In the genomic region with DNA sequence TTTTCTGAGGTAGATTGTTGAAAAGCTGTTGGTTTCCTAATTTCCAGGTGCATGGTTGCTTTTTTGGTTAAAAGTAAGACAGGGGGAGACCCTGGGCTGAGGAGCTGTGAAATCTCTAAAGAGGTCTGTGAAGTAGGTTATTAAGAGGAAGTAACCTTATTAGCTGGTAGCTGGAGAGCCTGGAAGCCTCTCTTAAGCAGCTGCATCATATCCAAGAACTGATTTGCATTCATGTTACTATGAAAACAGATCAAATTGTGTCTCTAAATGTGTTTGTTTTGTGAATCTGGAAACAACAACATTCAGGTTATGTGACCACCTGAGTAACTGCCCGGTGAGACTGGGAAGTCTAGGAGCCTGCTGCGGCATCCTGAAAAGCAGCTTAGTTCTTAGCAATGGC, we compare ENCODE assay signal across 9 cellular contexts. TPM values are rescaled to one million over a fixed set of nuclear protein-coding genes. Genes with fewer than 3 reads are reported as not detected.
A peak's percentile ranks its signal among the peaks of the same experiment; 100 is the strongest.
DNase-seq lines count a peak whose midpoint lies in the region; ATAC-seq lines count a peak whose summit lies in the region.
"Had no signal": no experiment of that assay in that cellular context is flagged by ENCODE, and none has a peak within 500 bp of the region (broad histone marks: within the 10 kb centered on the region; RNA-seq: fewer than 3 reads in every experiment).

No MANE protein-coding gene starts in this region.

- H3K36me3 Mint-ChIP-seq in activated naive CD4-positive, alpha-beta T cell treated with anti-CD3 and anti-CD28 coated beads for 36 hours (ENCODE audit: low read depth) = no peaks in the 10 kb centered on the region

- H3K4me1 Mint-ChIP-seq in activated naive CD4-positive, alpha-beta T cell treated with anti-CD3 and anti-CD28 coated beads for 36 hours (ENCODE audit: low read depth) = peaks cover 8% of the 10 kb centered on the region

- H3K4me3 Mint-ChIP-seq in activated naive CD4-positive, alpha-beta T cell treated with anti-CD3 and anti-CD28 coated beads for 36 hours = no peak overlapping the region

- intact Hi-C loops in activated naive CD4-positive, alpha-beta T cell treated with anti-CD3 and anti-CD28 coated beads for 36 hours (cut with micrococcal nuclease) = no loop called here

- H3K27me3 Mint-ChIP-seq in activated naive CD4-positive, alpha-beta T cell treated with anti-CD3 and anti-CD28 coated beads for 36 hours (ENCODE audit: low read depth) = no peaks in the 10 kb centered on the region

- ATAC-seq in GM18519 (IDR thresholded peaks at IDR 0.05; ENCODE audit: low FRiP score, unreplicated experiment) (peak; percentile 86), GM21576 (IDR thresholded peaks at IDR 0.05; ENCODE audit: unreplicated experiment) (peak; percentile 81), HG03469 (IDR thresholded peaks at IDR 0.05; ENCODE audit: unreplicated experiment) (peak; percentile 86)

- H3K27ac Mint-ChIP-seq in activated naive CD4-positive, alpha-beta T cell treated with anti-CD3 and anti-CD28 coated beads for 36 hours = no peak overlapping the region

- no peaks in the 10 kb centered on the region for H3K9me3 Mint-ChIP-seq in activated naive CD4-positive, alpha-beta T cell treated with anti-CD3 and anti-CD28 coated beads for 36 hours

- CTCF ChIA-PET in activated naive CD4-positive, alpha-beta T cell treated with anti-CD3 and anti-CD28 coated beads for 36 hours (lab: Charles Lee) = interaction anchor here (0.5 to 1.8 kb wide), 2 partner anchors 48 to 81 kb away, joined by 3 to 10 read pairs; no protein-coding TSS in a partner anchor

- DNase-seq in germinal center (ENCODE audit: low spot score) (peak; percentile 25), dedifferentiated amniotic fluid mesenchymal stem cell (ENCODE audit: extremely low spot score) (no peak), foreskin melanocyte (no peak), NCI-H69 (lab: John Stamatoyannopoulos, UW) (no peak)
- DNase-seq in activated naive CD4-positive, alpha-beta T cell treated with anti-CD3 and anti-CD28 coated beads for 36 hours = no peak
- DNase-seq: NCI-H226 had no signal

RNA-seq across cellular contexts. Expression of a gene that starts 54.1 kb away (rescaled TPM):
- total RNA-seq in activated naive CD4-positive, alpha-beta T cell treated with anti-CD3 and anti-CD28 coated beads for 36 hours = 1 to 10 TPM; 3.6 to 3.8 TPM
